Comparison of ENCODE assay signal across 1 cellular context in the genomic region with DNA sequence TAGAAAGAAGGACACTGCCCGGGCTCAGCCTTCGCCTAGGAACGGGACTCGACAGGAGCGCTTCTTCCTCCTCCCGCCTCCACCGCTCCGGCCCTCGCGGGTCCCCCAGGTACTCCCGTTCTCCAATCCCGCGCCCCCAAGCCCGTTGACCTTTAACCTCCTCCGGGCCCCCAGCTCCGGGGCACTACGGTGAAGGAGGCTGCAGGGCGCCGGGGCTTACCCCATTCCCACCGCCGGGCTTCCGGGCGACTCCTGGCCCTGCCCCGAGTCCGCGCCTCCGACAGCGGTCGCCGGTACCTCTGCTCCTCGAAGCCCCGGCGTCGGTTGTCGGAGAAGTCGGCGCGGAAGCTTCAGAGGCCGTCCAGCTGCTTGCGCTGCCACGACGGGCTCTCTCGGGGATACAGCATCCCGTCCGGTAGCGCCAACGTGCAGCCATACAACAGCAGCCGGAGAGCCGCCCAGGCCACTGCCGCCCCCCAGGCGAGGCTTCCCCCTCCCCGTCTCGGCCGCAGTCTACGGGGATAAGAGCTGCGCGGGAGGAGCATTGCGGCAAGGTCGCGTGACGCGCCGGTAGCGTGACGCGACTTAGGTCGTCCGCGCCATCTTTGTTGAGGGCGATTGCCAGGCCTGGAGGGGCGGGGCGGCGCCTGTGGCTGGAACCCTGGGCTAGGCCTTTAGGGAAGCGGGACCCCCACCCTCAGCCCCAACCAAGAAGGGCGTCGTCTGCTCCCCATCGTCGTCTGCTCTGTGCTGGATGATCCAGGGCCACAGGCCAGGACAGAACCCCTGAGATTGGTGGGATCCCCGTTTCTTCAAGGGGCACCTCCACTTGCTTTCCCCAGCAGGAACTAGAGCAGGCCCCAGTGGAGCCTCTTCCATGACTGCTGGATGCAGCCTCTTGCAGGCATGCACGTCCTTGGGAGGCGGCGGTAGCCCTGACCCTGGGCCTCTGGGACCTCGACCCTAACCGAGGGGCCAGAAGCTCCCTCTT.
A peak's percentile ranks its signal among the peaks of the same experiment; 100 is the strongest.
TF ChIP-seq lines count a peak whose summit lies in the region.

No MANE protein-coding gene starts in this region.

TF ChIP-seq in K562, 482 proteins besides CTCF, POLR2A, EP300 and RAD21 (continued from another document and continues in another):
- TF ChIP-seq ATF6 (CRISPR knock-in tag; IDR thresholded peaks at IDR 0.05) (0 out of 2 replicates have a peak, but pooled peaks have one; percentile 57), PTRF (tag; IDR thresholded peaks at IDR 0.05) (no peak), ZFPM2 (CRISPR knock-in tag; IDR thresholded peaks at IDR 0.05) (no peak), ASH1L (IDR thresholded peaks at IDR 0.05; ENCODE audit: borderline replicate concordance, low read depth, partially characterized antibody) (no peak), ELK3 (CRISPR knock-in tag; IDR thresholded peaks at IDR 0.05) (no peak), SIRT6 (IDR thresholded peaks at IDR 0.05; ENCODE audit: low read depth, low read length) (no peak), PHF8 (IDR thresholded peaks at IDR 0.05; ENCODE audit: borderline replicate concordance, low read length) (peak; percentile 76; the same call in 1 of the 2 replicates), TRIM24 (IDR thresholded peaks at IDR 0.05) (no peak; a peak in 1 of 4 replicates), ELF4 (CRISPR knock-in tag; IDR thresholded peaks at IDR 0.05) (no peak), GTF3C2 (IDR thresholded peaks at IDR 0.05; ENCODE audit: borderline replicate concordance, extremely low read depth, insufficient read length) (no peak), ZNF592 (IDR thresholded peaks at IDR 0.05) (no peak; the same call in 1 of the 2 replicates), CSDE1 (IDR thresholded peaks at IDR 0.05) (peak in 1 of 2 experiments; percentile 74; a peak in 2 of 4 replicates), ZNF764 (CRISPR knock-in tag; IDR thresholded peaks at IDR 0.05; ENCODE audit: low read depth) (no peak), SPI1 (IDR thresholded peaks at IDR 0.05; ENCODE audit: borderline replicate concordance, low read depth, low read length) (no peak), AFF4 (CRISPR knock-in tag; IDR thresholded peaks at IDR 0.05) (no peak), FOS (IDR thresholded peaks at IDR 0.05; ENCODE audit: extremely low read depth, insufficient read length) (no peak), HOXB6 (CRISPR knock-in tag; IDR thresholded peaks at IDR 0.05; ENCODE audit: borderline replicate concordance) (no peak), CCNT2 (IDR thresholded peaks at IDR 0.05; ENCODE audit: borderline replicate concordance, extremely low read depth, insufficient read length, low read depth, low read length) (no peak), STAT5A (IDR thresholded peaks at IDR 0.05; ENCODE audit: borderline replicate concordance, low read length) (no peak), BRD4 (IDR thresholded peaks at IDR 0.05) (no peak), SRF (CRISPR knock-in tag; IDR thresholded peaks at IDR 0.05) (no peak), ZNF589 (CRISPR knock-in tag; IDR thresholded peaks at IDR 0.05; ENCODE audit: low read depth) (no peak), ZNF175 (CRISPR knock-in tag; IDR thresholded peaks at IDR 0.05; ENCODE audit: low read depth) (no peak), PML (IDR thresholded peaks at IDR 0.05; ENCODE audit: low read length) (0 out of 2 replicates have a peak, but pooled peaks have one; percentile 28), L3MBTL2 (IDR thresholded peaks at IDR 0.05) (peak; percentile 83), ZNF696 (CRISPR knock-in tag; conservative IDR thresholded peaks at IDR 0.05) (no peak), TBP (optimal IDR thresholded peaks at IDR 0.05; ENCODE audit: low read depth, low read length) (peak; percentile 81), BHLHE40 (IDR thresholded peaks at IDR 0.05; ENCODE audit: low read length) (peak; percentile 97), CHD1 (IDR thresholded peaks at IDR 0.05; ENCODE audit: low read length) (no peak), ZC3H8 (IDR thresholded peaks at IDR 0.05) (no peak), TAF1 (IDR thresholded peaks at IDR 0.05; ENCODE audit: control insufficient read depth, extremely low read depth, insufficient read depth, low read length, severe bottlenecking) (peak; percentile 38), RUNX1 (IDR thresholded peaks at IDR 0.05; ENCODE audit: low read depth) (0 out of 2 replicates have a peak, but pooled peaks have one; percentile 52), RFX7 (CRISPR knock-in tag; IDR thresholded peaks at IDR 0.05) (no peak), KDM5B (IDR thresholded peaks at IDR 0.05; ENCODE audit: insufficient replicate concordance, low read depth, low read length) (peak; percentile 72), ZBTB7A (IDR thresholded peaks at IDR 0.05; ENCODE audit: borderline replicate concordance, control insufficient read depth, low read depth, low read length) (0 out of 2 replicates have a peak, but pooled peaks have one; percentile 32), CBFB (CRISPR knock-in tag; IDR thresholded peaks at IDR 0.05) (peak; percentile 19; the same call in 1 of the 2 replicates), ZNF23 (CRISPR knock-in tag; IDR thresholded peaks at IDR 0.05) (no peak), POLR3A (IDR thresholded peaks at IDR 0.05; ENCODE audit: borderline replicate concordance, extremely low read depth, insufficient read depth, insufficient read length) (no peak)
- TF ChIP-seq, protein P1, sequence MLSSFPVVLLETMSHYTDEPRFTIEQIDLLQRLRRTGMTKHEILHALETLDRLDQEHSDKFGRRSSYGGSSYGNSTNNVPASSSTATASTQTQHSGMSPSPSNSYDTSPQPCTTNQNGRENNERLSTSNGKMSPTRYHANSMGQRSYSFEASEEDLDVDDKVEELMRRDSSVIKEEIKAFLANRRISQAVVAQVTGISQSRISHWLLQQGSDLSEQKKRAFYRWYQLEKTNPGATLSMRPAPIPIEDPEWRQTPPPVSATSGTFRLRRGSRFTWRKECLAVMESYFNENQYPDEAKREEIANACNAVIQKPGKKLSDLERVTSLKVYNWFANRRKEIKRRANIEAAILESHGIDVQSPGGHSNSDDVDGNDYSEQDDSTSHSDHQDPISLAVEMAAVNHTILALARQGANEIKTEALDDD (IDR thresholded peaks at IDR 0.05) = no peak
- TF ChIP-seq, protein P2, sequence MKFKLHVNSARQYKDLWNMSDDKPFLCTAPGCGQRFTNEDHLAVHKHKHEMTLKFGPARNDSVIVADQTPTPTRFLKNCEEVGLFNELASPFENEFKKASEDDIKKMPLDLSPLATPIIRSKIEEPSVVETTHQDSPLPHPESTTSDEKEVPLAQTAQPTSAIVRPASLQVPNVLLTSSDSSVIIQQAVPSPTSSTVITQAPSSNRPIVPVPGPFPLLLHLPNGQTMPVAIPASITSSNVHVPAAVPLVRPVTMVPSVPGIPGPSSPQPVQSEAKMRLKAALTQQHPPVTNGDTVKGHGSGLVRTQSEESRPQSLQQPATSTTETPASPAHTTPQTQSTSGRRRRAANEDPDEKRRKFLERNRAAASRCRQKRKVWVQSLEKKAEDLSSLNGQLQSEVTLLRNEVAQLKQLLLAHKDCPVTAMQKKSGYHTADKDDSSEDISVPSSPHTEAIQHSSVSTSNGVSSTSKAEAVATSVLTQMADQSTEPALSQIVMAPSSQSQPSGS (CRISPR knock-in tag; IDR thresholded peaks at IDR 0.05) = no peak
- TF ChIP-seq, protein P3, sequence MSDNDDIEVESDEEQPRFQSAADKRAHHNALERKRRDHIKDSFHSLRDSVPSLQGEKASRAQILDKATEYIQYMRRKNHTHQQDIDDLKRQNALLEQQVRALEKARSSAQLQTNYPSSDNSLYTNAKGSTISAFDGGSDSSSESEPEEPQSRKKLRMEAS (CRISPR knock-in tag; IDR thresholded peaks at IDR 0.05) = peak; percentile 86
